In the genomic region with DNA sequence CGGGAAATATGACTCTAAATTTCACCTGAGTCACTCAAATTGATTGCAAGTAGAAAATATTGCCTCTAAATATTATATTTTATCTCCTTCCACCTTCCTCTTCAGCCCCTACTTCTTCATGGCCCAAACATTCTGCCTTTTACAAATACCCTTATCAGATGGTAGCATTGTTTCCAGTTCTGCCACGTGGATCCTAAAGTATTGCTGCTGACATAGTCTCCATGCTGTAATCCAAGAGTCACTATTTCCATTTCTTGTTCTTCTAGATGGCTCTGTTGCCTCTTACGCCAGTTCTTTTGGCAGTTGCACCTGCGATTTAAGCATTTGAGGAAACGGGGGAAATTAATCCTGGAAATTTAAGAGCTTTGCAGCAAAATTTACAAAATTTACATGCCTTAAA, we compare ENCODE assay signal across 22 cellular contexts. TPM values are rescaled to one million over a fixed set of nuclear protein-coding genes. Genes with fewer than 3 reads are reported as not detected.
"Had no signal": no experiment of that assay in that cellular context is flagged by ENCODE, and none has a peak within 500 bp of the region (broad histone marks: within the 10 kb centered on the region; RNA-seq: fewer than 3 reads in every experiment).

No MANE protein-coding gene starts in this region.

- H3K27me3 ChIP-seq: body of pancreas, right lobe of liver, spleen had no signal

- H3K4me3 Mint-ChIP-seq: activated CD4-positive, alpha-beta T cell treated with anti-CD3 and anti-CD28 coated beads, Interleukin-2, amount 10 ng/mL, durations not matched to agents 24 days and 14 days; activated naive CD4-positive, alpha-beta T cell treated with anti-CD3 and anti-CD28 coated beads for 36 hours; activated T-helper 1 cell treated with anti-CD3 and anti-CD28 coated beads, Interleukin-12 subunit alpha, Interleukin-12 subunit beta, Interleukin-2, Interleukin-4 antibody, amounts not matched to agents 30 ng/mL and 10 ng/mL and 1 ng/mL, durations not matched to agents 14 hours and 24 hours and 36 hours; central memory CD8-positive, alpha-beta T cell; endodermal cell; nephron; stimulated activated memory B cell treated with anti-CD40 and anti-IgM and Interleukin-4, amounts not matched to agents 10 μg/mL and 1 μg/mL and 100 μg/mL, for 72 hours; type B pancreatic cell had no signal

- H3K4me3 ChIP-seq: body of pancreas, mucosa of descending colon, prostate gland, right lobe of liver, spleen had no signal

- H3K27me3 Mint-ChIP-seq: activated CD4-positive, alpha-beta T cell treated with anti-CD3 and anti-CD28 coated beads, Interleukin-2, amount 10 ng/mL, durations not matched to agents 24 days and 14 days; central memory CD8-positive, alpha-beta T cell; stimulated activated memory B cell treated with anti-CD40 and anti-IgM and Interleukin-4, amounts not matched to agents 10 μg/mL and 1 μg/mL and 100 μg/mL, for 72 hours; type B pancreatic cell had no signal

- ATAC-seq: body of pancreas; mucosa of descending colon; right lobe of liver; stimulated activated memory B cell treated with anti-CD40 and anti-IgM and Interleukin-4, amounts not matched to agents 10 μg/mL and 1 μg/mL and 100 μg/mL, for 72 hours had no signal

- DNase-seq: activated CD4-positive, alpha-beta T cell treated with anti-CD3 and anti-CD28 coated beads, Interleukin-2, amount 10 ng/mL, durations not matched to agents 24 days and 14 days; activated naive CD4-positive, alpha-beta T cell treated with anti-CD3 and anti-CD28 coated beads for 36 hours; amniotic stem cell; body of pancreas; cortex of kidney; endodermal cell; head of caudate nucleus; mammary epithelial cell; mucosa of descending colon; occipital lobe; right lobe of liver; spleen; stimulated activated CD4-positive, alpha-beta T cell treated with anti-CD3 and anti-CD28 coated beads, Interleukin-1b, Interleukin-23, amount 100 ng/mL, for 48 hours; substantia nigra had no signal

- H3K9me3 Mint-ChIP-seq: activated naive CD4-positive, alpha-beta T cell treated with anti-CD3 and anti-CD28 coated beads for 36 hours; activated T-helper 1 cell treated with anti-CD3 and anti-CD28 coated beads, Interleukin-12 subunit alpha, Interleukin-12 subunit beta, Interleukin-2, Interleukin-4 antibody, amounts not matched to agents 30 ng/mL and 10 ng/mL and 1 ng/mL, durations not matched to agents 14 hours and 24 hours and 36 hours; central memory CD8-positive, alpha-beta T cell; endodermal cell; nephron; stimulated activated memory B cell treated with anti-CD40 and anti-IgM and Interleukin-4, amounts not matched to agents 10 μg/mL and 1 μg/mL and 100 μg/mL, for 72 hours; type B pancreatic cell had no signal

- H3K27ac ChIP-seq: body of pancreas, prostate gland, right lobe of liver, spleen had no signal

- H3K9me3 ChIP-seq: body of pancreas, mucosa of descending colon, prostate gland, right lobe of liver, spleen had no signal

- H3K27ac Mint-ChIP-seq: activated CD4-positive, alpha-beta T cell treated with anti-CD3 and anti-CD28 coated beads, Interleukin-2, amount 10 ng/mL, durations not matched to agents 24 days and 14 days; activated naive CD4-positive, alpha-beta T cell treated with anti-CD3 and anti-CD28 coated beads for 36 hours; activated T-helper 1 cell treated with anti-CD3 and anti-CD28 coated beads, Interleukin-12 subunit alpha, Interleukin-12 subunit beta, Interleukin-2, Interleukin-4 antibody, amounts not matched to agents 30 ng/mL and 10 ng/mL and 1 ng/mL, durations not matched to agents 14 hours and 24 hours and 36 hours; endodermal cell; nephron; stimulated activated memory B cell treated with anti-CD40 and anti-IgM and Interleukin-4, amounts not matched to agents 10 μg/mL and 1 μg/mL and 100 μg/mL, for 72 hours; type B pancreatic cell had no signal

- H3K4me1 ChIP-seq: body of pancreas, prostate gland, right lobe of liver had no signal

- H3K36me3 ChIP-seq: prostate gland had no signal

RNA-seq across cellular contexts. Expression of a gene that starts 13.6 kb away (rescaled TPM):
- total RNA-seq: activated CD4-positive, alpha-beta T cell treated with anti-CD3 and anti-CD28 coated beads, Interleukin-2, amount 10 ng/mL, durations not matched to agents 24 days and 14 days; activated naive CD4-positive, alpha-beta T cell treated with anti-CD3 and anti-CD28 coated beads for 36 hours; activated T-helper 1 cell treated with anti-CD3 and anti-CD28 coated beads, Interleukin-12 subunit alpha, Interleukin-12 subunit beta, Interleukin-2, Interleukin-4 antibody, amounts not matched to agents 30 ng/mL and 10 ng/mL and 1 ng/mL, durations not matched to agents 14 hours and 24 hours and 36 hours; endodermal cell; fibroblast of villous mesenchyme; mammary epithelial cell; T-helper 2 cell treated with Interferon-gamma antibody and Interleukin-4, amounts not matched to agents 100 ng/mL and 5 ng/mL, for 36 hours had no signal
- polyA plus RNA-seq: mammary epithelial cell had no signal
